ENCODE assay signal across 11 cellular contexts in genomic region chr9:35727676-35728040, GRCh38. TPM values are rescaled to one million over a fixed set of nuclear protein-coding genes. Genes with fewer than 3 reads are reported as not detected.
DNase-seq lines count a peak whose midpoint lies in the region; ATAC-seq and TF ChIP-seq lines count a peak whose summit lies in the region.
"Had no signal": no experiment of that assay in that cellular context is flagged by ENCODE, and none has a peak within 500 bp of the region (broad histone marks: within the 10 kb centered on the region; RNA-seq: fewer than 3 reads in every experiment).

No MANE protein-coding gene starts in this region.

- peaks cover 11% of the 10 kb centered on the region for H3K36me3 Mint-ChIP-seq in T-helper 17 cell (ENCODE audit: low read depth)
- H3K36me3 Mint-ChIP-seq in Calu3 (ENCODE audit: insufficient read depth, unreplicated experiment), result peaks cover 30% of the 10 kb centered on the region

- peak overlapping the region; percentile 92 for H3K4me3 Mint-ChIP-seq in T-helper 17 cell
- H3K4me3 Mint-ChIP-seq in Calu3 (ENCODE audit: low read depth, unreplicated experiment), result no peak overlapping the region
- H3K4me3 Mint-ChIP-seq: activated T-cell treated with anti-CD3 and anti-CD28 coated beads, Interleukin-2, amount 50 U/mL, for 72 hours; HFFc6 had no signal

- peaks cover 3 to 77% (median 22%) of the 10 kb centered on the region in 3 donors for H3K4me1 ChIP-seq in gastroesophageal sphincter

- DNase-seq in GM03348 (ENCODE audit: low spot score) (peak; percentile 40), T-helper 17 cell (no peak), dermis blood vessel endothelial cell (no peak), NCI-H2081 treated with DMSO at 0.1 percent for 48 hours (lab: John Stamatoyannopoulos, UW) (no peak), Calu3 (no peak)
- DNase-seq in activated CD8-positive, alpha-beta memory T cell treated with anti-CD3 and anti-CD28 coated beads, Interleukin-2, amount 50 U/mL, for 48 hours, result no peak

- CTCF ChIA-PET in Calu3 (lab: Charles Lee), result interaction anchor here (1.0 kb wide), 1 partner anchor 31 kb away, joined by 3 read pairs; no protein-coding TSS in a partner anchor

- H3K27me3 Mint-ChIP-seq in T-helper 17 cell, result no peaks in the 10 kb centered on the region
- H3K27me3 Mint-ChIP-seq in Calu3 (ENCODE audit: unreplicated experiment), result no peaks in the 10 kb centered on the region

- no peak for TF ChIP-seq EP300 in gastroesophageal sphincter (IDR thresholded peaks at IDR 0.05)

- H3K4me1 Mint-ChIP-seq in T-helper 17 cell (peaks cover 24% of the 10 kb centered on the region), Calu3 (ENCODE audit: low read depth, unreplicated experiment) (no peaks in the 10 kb centered on the region)

- H3K27ac Mint-ChIP-seq in T-helper 17 cell (no peak overlapping the region), Calu3 (ENCODE audit: unreplicated experiment) (no peak overlapping the region)
- H3K27ac Mint-ChIP-seq: HFFc6 had no signal

- intact Hi-C loops in Calu3 (cut with micrococcal nuclease; ENCODE audit: unreplicated experiment), result no loop called here

- H3K9me3 ChIP-seq in T-helper 17 cell (ENCODE audit: control insufficient read depth, low read length, poor library complexity, severe bottlenecking) (no peaks in the 10 kb centered on the region), gastroesophageal sphincter (no peaks in the 10 kb centered on the region)

- ATAC-seq in T-helper 17 cell, result no peak
- ATAC-seq in gastroesophageal sphincter, result no peak

- BruUV-seq in Calu3 (replicated peaks; lab: Mats Ljungman, UMichigan), result no TSS peak

- no peaks in the 10 kb centered on the region for H3K27me3 ChIP-seq in gastroesophageal sphincter

- no peaks in the 10 kb centered on the region for H3K9me3 Mint-ChIP-seq in Calu3 (ENCODE audit: low read depth, unreplicated experiment)
- H3K9me3 Mint-ChIP-seq: activated T-cell treated with anti-CD3 and anti-CD28 coated beads, Interleukin-2, amount 50 U/mL, for 72 hours; HFFc6 had no signal

- TF ChIP-seq CTCF in gastroesophageal sphincter (IDR thresholded peaks at IDR 0.05) (no peak), Calu3 (IDR thresholded peaks at IDR 0.05; ENCODE audit: unreplicated experiment) (no peak)

- peak overlapping the region; percentile 97 to 100 (median 98) for H3K27ac ChIP-seq in gastroesophageal sphincter
- H3K27ac ChIP-seq in skin epidermis, result peak overlapping the region in 17 of 21 experiments; percentile 1 to 96 (median 65)
- H3K27ac ChIP-seq: SK-N-MC had no signal

- TF ChIP-seq POLR2A in gastroesophageal sphincter (IDR thresholded peaks at IDR 0.05), result peak; percentile 14 to 26

- H3K4me3 ChIP-seq in gastroesophageal sphincter (peak overlapping the region; percentile 79 to 85), skin epidermis (peak overlapping the region in 2 of 7 experiments; percentile 12 to 16)
- H3K4me3 ChIP-seq: SK-N-MC had no signal

- peaks cover 6 to 35% of the 10 kb centered on the region in 2 donors for H3K36me3 ChIP-seq in gastroesophageal sphincter

- 0 to 10% methylated on average over 1 to 5 of the region's 5 CpGs for WGBS in gastroesophageal sphincter (ENCODE audit: low coverage in 1 of 2), 2 donors

RNA-seq across cellular contexts. Expression of gene TLN1, which starts 4.3 kb away (rescaled TPM):
- 100 to 1,000 TPM; 259 to 617 TPM for total RNA-seq in T-helper 17 cell
- total RNA-seq in gastroesophageal sphincter, result 1,000 to 10,000 TPM in 3 of 4 donors, 100 to 1,000 TPM in 1; 888 to 1,583 (median 1,047) TPM
- total RNA-seq in dermis blood vessel endothelial cell, result 250 and 670 TPM in 2 replicates
- 91.1 and 98.7 TPM in 2 replicates for total RNA-seq in Calu3 (2022)

RNA-seq across cellular contexts. Expression of gene CREB3, which starts 4.8 kb away (rescaled TPM):
- total RNA-seq in T-helper 17 cell (10 to 100 TPM; 16.0 to 16.5 TPM), gastroesophageal sphincter (100 to 1,000 TPM in 1 of 4 donors, 10 to 100 TPM in 3; 75.0 to 104 (median 83.7) TPM), dermis blood vessel endothelial cell (57.5 and 66.5 TPM in 2 replicates), Calu3 (2022) (26.5 and 29.4 TPM in 2 replicates)

RNA-seq across cellular contexts. Expression of gene GBA2, which starts 21.4 kb away (rescaled TPM):
- 10 to 100 TPM; 28.6 to 28.7 TPM for total RNA-seq in T-helper 17 cell
- total RNA-seq in gastroesophageal sphincter, result 10 to 100 TPM; 35.3 to 81.1 (median 54.3) TPM
- total RNA-seq in dermis blood vessel endothelial cell, result 95.2 and 121 TPM in 2 replicates
- 62.4 and 62.7 TPM in 2 replicates for total RNA-seq in Calu3 (2022)

RNA-seq across cellular contexts. Expression of gene RGP1, which starts 21.4 kb away (rescaled TPM):
- total RNA-seq in T-helper 17 cell, result 10 to 100 TPM; 25.5 to 26.5 TPM
- total RNA-seq in gastroesophageal sphincter, result 10 to 100 TPM; 19.7 to 34.4 (median 23.4) TPM
- total RNA-seq in dermis blood vessel endothelial cell, result 10.6 and 20.7 TPM in 2 replicates
- total RNA-seq in Calu3 (2022), result 26.6 and 31.6 TPM in 2 replicates

RNA-seq across cellular contexts. Expression of gene MSMP, which starts 26.4 kb away (rescaled TPM):
- total RNA-seq in T-helper 17 cell, result not detected
- total RNA-seq in gastroesophageal sphincter, result 1 to 10 TPM in 1 of 4 donors, not detected in 3; 2.0 TPM
- 42.5 and 66.8 TPM in 2 replicates for total RNA-seq in dermis blood vessel endothelial cell
- not detected in 2 replicates for total RNA-seq in Calu3 (2022)
- total RNA-seq: activated T-cell treated with anti-CD3 and anti-CD28 coated beads, Interleukin-2, amount 50 U/mL, for 72 hours; HFFc6 had no signal
